In genomic region chr6:87407531-87407895, GRCh38 we compare ENCODE assay signal across 8 cellular contexts. TPM values are rescaled to one million over a fixed set of nuclear protein-coding genes. Genes with fewer than 3 reads are reported as not detected.
A peak's percentile ranks its signal among the peaks of the same experiment; 100 is the strongest.
DNase-seq lines count a peak whose midpoint lies in the region; ATAC-seq and TF ChIP-seq lines count a peak whose summit lies in the region.

No MANE protein-coding gene starts in this region.

- no peaks in the 10 kb centered on the region for H3K27me3 ChIP-seq in kidney epithelial cell (ENCODE audit: control insufficient read depth, insufficient read depth, low read length)

- peaks cover 12% of the 10 kb centered on the region for H3K27me3 Mint-ChIP-seq in MCF 10A (ENCODE audit: insufficient read depth, unreplicated experiment)
- H3K27me3 Mint-ChIP-seq in stimulated activated naive CD8-positive, alpha-beta T cell treated with anti-CD3 and anti-CD28 coated beads, Interleukin-15, Interleukin-2, amounts not matched to agents 100 ng/mL and 50 ng/mL, for 24 hours = peaks cover 31% of the 10 kb centered on the region

- H3K36me3 Mint-ChIP-seq in MCF 10A (ENCODE audit: insufficient read depth, unreplicated experiment) = no peaks in the 10 kb centered on the region
- H3K36me3 Mint-ChIP-seq in stimulated activated naive CD8-positive, alpha-beta T cell treated with anti-CD3 and anti-CD28 coated beads, Interleukin-15, Interleukin-2, amounts not matched to agents 100 ng/mL and 50 ng/mL, for 24 hours (ENCODE audit: low read depth) = no peaks in the 10 kb centered on the region

- no TSS peak for BruUV-seq in MCF 10A (replicated peaks; lab: Mats Ljungman, UMichigan)

- DNase-seq in A172 (ENCODE audit: low spot score) = peak; percentile 14
- DNase-seq in GM12865 (ENCODE audit: low read depth) = no peak
- DNase-seq in NCI-H82 (lab: John Stamatoyannopoulos, UW) = peak; percentile 69
- no peak for DNase-seq in MCF 10A (ENCODE audit: unreplicated experiment)
- no peak for DNase-seq in kidney epithelial cell (ENCODE audit: low read depth)
- no peak for DNase-seq in stimulated activated naive CD4-positive, alpha-beta T cell (lab: John Stamatoyannopoulos, UW)

- no peaks in the 10 kb centered on the region for H3K4me1 Mint-ChIP-seq in MCF 10A (ENCODE audit: insufficient read depth, unreplicated experiment)
- H3K4me1 Mint-ChIP-seq in stimulated activated naive CD8-positive, alpha-beta T cell treated with anti-CD3 and anti-CD28 coated beads, Interleukin-15, Interleukin-2, amounts not matched to agents 100 ng/mL and 50 ng/mL, for 24 hours (ENCODE audit: low read depth) = peaks cover 11% of the 10 kb centered on the region

- peak overlapping the region; percentile 37 for H3K27ac Mint-ChIP-seq in MCF 10A (ENCODE audit: low read depth, unreplicated experiment)
- no peak overlapping the region for H3K27ac Mint-ChIP-seq in stimulated activated naive CD8-positive, alpha-beta T cell treated with anti-CD3 and anti-CD28 coated beads, Interleukin-15, Interleukin-2, amounts not matched to agents 100 ng/mL and 50 ng/mL, for 24 hours

- TF ChIP-seq CTCF in GM12865 (IDR thresholded peaks at IDR 0.05; ENCODE audit: insufficient read depth, low read depth, low read length, missing control alignments) (no peak), MCF 10A (IDR thresholded peaks at IDR 0.05; ENCODE audit: unreplicated experiment) (no peak), kidney epithelial cell (IDR thresholded peaks at IDR 0.05; ENCODE audit: insufficient read depth, low read length, poor library complexity, severe bottlenecking) (no peak)

- peak; percentile 7 for ATAC-seq in HG02943 (IDR thresholded peaks at IDR 0.05; ENCODE audit: low read depth, unreplicated experiment)

- intact Hi-C loops in MCF 10A (cut with micrococcal nuclease) = loop anchor here (5.0 kb wide), 1 partner anchor 185 kb away; the partner anchor contains the start of gene ORC3

- H3K4me3 Mint-ChIP-seq in MCF 10A (ENCODE audit: unreplicated experiment) = peak overlapping the region; percentile 80
- H3K4me3 Mint-ChIP-seq in stimulated activated naive CD8-positive, alpha-beta T cell treated with anti-CD3 and anti-CD28 coated beads, Interleukin-15, Interleukin-2, amounts not matched to agents 100 ng/mL and 50 ng/mL, for 24 hours = peak overlapping the region; percentile 79

- POLR2A ChIA-PET in MCF 10A (lab: Yijun Ruan, JAX) = interaction anchor here (1.4 to 3.5 kb wide), 2 partner anchors 9 to 65 kb away, joined by 3 to 28 read pairs; partner anchors contain the start of gene SLC35A1

- H3K9me3 Mint-ChIP-seq in MCF 10A (ENCODE audit: unreplicated experiment) = no peaks in the 10 kb centered on the region
- no peaks in the 10 kb centered on the region for H3K9me3 Mint-ChIP-seq in stimulated activated naive CD8-positive, alpha-beta T cell treated with anti-CD3 and anti-CD28 coated beads, Interleukin-15, Interleukin-2, amounts not matched to agents 100 ng/mL and 50 ng/mL, for 24 hours

- CTCF ChIA-PET in MCF 10A (lab: Yijun Ruan, JAX) = interaction anchor here (0.7 to 1.0 kb wide), 2 partner anchors 14 to 23 kb away, joined by 3 read pairs; no protein-coding TSS in a partner anchor

- peak overlapping the region; percentile 86 for H3K4me3 ChIP-seq in GM12865 (ENCODE audit: low read depth, low read length)
- H3K4me3 ChIP-seq in kidney epithelial cell (ENCODE audit: low read depth, low read length) = peak overlapping the region; percentile 79

- no peaks in the 10 kb centered on the region for H3K36me3 ChIP-seq in kidney epithelial cell (ENCODE audit: control insufficient read depth, insufficient read depth, low read length)

RNA-seq across cellular contexts. Expression of gene CFAP206, which starts 0.3 kb away (rescaled TPM):
- 0.43 and 0.71 TPM in 2 replicates for total RNA-seq in A172 (2014; rRNA removed; shearing (Covaris generic))
- total RNA-seq in MCF 10A (2022) (0.27 TPM in 1 of 2 replicates, not detected in the other), kidney epithelial cell (0.07 and 0.25 TPM in 2 replicates)

Comparison
In these comparisons a context has a peak if more than half of its experiments do, and no peak if none do; other contexts are left out.
1. DNase-seq: peak in A172 (single experiment) and NCI-H82 (single experiment); none in GM12865 (single experiment), MCF 10A (single experiment), kidney epithelial cell (single experiment) and stimulated activated naive CD4-positive, alpha-beta T cell (0 of 6).